ENCODE assay signal across 1 cellular context in the genomic region with DNA sequence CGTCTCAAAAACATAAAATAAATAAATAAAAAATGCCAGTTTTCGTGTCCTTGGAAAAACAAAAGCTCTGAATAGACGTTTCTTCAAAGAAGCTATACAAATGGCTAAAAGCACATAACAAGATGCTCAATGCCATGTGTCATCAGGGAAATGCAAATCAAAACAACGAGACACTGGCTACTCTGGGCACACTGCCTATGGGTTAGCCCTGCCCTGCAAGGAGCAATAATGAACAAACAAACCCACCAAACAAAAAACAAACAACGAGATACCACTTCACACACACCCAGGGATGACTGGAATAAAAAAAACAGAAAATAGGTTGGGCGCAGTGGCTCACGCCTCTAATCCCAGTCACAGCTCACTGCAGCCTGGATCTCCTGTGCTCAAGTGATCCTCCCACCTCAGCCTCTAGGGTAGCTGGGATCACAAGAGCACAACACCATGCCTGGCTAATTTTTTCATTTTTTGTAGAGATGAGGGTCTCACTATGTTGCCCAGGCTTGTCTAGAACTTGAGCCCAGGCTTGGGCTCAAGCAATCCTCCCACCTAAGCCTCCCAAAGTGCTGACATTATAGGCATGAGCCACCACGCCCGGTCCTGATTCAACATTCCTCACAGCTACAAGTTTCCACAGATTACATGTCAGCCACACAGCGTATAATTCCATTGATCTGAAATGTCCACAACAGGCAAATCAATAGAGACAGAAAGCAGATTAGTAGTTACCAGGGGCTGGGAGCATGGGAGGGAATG.
TF ChIP-seq lines count a peak whose summit lies in the region.

No MANE protein-coding gene starts in this region.

TF ChIP-seq in HepG2, 621 proteins besides CTCF, POLR2A, EP300 and RAD21:
- TF ChIP-seq ZNF121 (CRISPR knock-in tag; IDR thresholded peaks at IDR 0.05): 0 out of 2 replicates have a peak, but pooled peaks have one; percentile 16
- TF ChIP-seq NFKB2 (CRISPR knock-in tag; IDR thresholded peaks at IDR 0.05; ENCODE audit: borderline replicate concordance): no peak
- TF ChIP-seq ZNF772 (CRISPR knock-in tag; IDR thresholded peaks at IDR 0.05): no peak
- TF ChIP-seq, protein P1, sequence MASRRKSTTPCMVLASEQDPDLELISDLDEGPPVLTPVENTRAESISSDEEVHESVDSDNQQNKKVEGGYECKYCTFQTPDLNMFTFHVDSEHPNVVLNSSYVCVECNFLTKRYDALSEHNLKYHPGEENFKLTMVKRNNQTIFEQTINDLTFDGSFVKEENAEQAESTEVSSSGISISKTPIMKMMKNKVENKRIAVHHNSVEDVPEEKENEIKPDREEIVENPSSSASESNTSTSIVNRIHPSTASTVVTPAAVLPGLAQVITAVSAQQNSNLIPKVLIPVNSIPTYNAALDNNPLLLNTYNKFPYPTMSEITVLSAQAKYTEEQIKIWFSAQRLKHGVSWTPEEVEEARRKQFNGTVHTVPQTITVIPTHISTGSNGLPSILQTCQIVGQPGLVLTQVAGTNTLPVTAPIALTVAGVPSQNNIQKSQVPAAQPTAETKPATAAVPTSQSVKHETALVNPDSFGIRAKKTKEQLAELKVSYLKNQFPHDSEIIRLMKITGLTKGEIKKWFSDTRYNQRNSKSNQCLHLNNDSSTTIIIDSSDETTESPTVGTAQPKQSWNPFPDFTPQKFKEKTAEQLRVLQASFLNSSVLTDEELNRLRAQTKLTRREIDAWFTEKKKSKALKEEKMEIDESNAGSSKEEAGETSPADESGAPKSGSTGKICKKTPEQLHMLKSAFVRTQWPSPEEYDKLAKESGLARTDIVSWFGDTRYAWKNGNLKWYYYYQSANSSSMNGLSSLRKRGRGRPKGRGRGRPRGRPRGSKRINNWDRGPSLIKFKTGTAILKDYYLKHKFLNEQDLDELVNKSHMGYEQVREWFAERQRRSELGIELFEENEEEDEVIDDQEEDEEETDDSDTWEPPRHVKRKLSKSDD (CRISPR knock-in tag; IDR thresholded peaks at IDR 0.05; ENCODE audit: low read depth): no peak
- TF ChIP-seq RFXANK (CRISPR knock-in tag; IDR thresholded peaks at IDR 0.05): no peak
- TF ChIP-seq, protein P2, sequence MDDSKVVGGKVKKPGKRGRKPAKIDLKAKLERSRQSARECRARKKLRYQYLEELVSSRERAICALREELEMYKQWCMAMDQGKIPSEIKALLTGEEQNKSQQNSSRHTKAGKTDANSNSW (CRISPR knock-in tag; IDR thresholded peaks at IDR 0.05; ENCODE audit: borderline replicate concordance): no peak
- no peak for TF ChIP-seq TCF7L2 (IDR thresholded peaks at IDR 0.05; ENCODE audit: low read depth, low read length)
